Comparison of ENCODE assay signal across 1 cellular context in genomic region chr1:57831624-57832023, GRCh38.
TF ChIP-seq lines count a peak whose summit lies in the region.

No MANE protein-coding gene starts in this region.

TF ChIP-seq in HepG2, 621 proteins besides CTCF, POLR2A, EP300 and RAD21 (continued from another document):
- no peak for TF ChIP-seq MLX (CRISPR knock-in tag; IDR thresholded peaks at IDR 0.05)
